In genomic region chr5:62592558-62592957, GRCh38 we compare ENCODE assay signal across 12 cellular contexts.
"Had no signal": no experiment of that assay in that cellular context is flagged by ENCODE, and none has a peak within 500 bp of the region (broad histone marks: within the 10 kb centered on the region; RNA-seq: fewer than 3 reads in every experiment).

No MANE protein-coding gene starts in this region.

- ATAC-seq: activated CD8-positive, alpha-beta T cell treated with anti-CD3 and anti-CD28 coated beads, Interleukin-2, amount 10 ng/mL, durations not matched to agents 7 days and 5 days; left lung; stimulated activated naive CD8-positive, alpha-beta T cell treated with anti-CD3 and anti-CD28 coated beads, Interleukin-15, amount 100 ng/mL, for 72 hours had no signal

- H3K27me3 Mint-ChIP-seq: stimulated activated naive CD8-positive, alpha-beta T cell treated with anti-CD3 and anti-CD28 coated beads, Interleukin-15, amount 100 ng/mL, for 72 hours had no signal

- H3K27ac Mint-ChIP-seq: activated CD8-positive, alpha-beta T cell treated with anti-CD3 and anti-CD28 coated beads, Interleukin-2, amount 10 ng/mL, durations not matched to agents 7 days and 5 days had no signal

- H3K4me1 Mint-ChIP-seq: stimulated activated naive CD8-positive, alpha-beta T cell treated with anti-CD3 and anti-CD28 coated beads, Interleukin-15, amount 100 ng/mL, for 72 hours had no signal

- DNase-seq: activated CD4-positive, alpha-beta T cell treated with anti-CD3 and anti-CD28 coated beads for 48 hours; activated CD8-positive, alpha-beta memory T cell treated with anti-CD3 and anti-CD28 coated beads, Interleukin-2, amount 50 U/mL, for 48 hours; activated CD8-positive, alpha-beta T cell treated with anti-CD3 and anti-CD28 coated beads, Interleukin-2, amount 10 ng/mL, durations not matched to agents 7 days and 5 days; activated naive CD4-positive, alpha-beta T cell; mesendoderm; ovary; stimulated activated CD4-positive, alpha-beta T cell treated with anti-CD3 and anti-CD28 coated beads, Interleukin-4, amount 100 ng/mL, for 1 hour; stimulated activated CD8-positive, alpha-beta memory T cell treated with anti-CD3 and anti-CD28 coated beads, Interleukin-4, amount 100 ng/mL, for 48 hours; stimulated activated naive CD8-positive, alpha-beta T cell treated with anti-CD3 and anti-CD28 coated beads, Interleukin-15, amount 100 ng/mL, for 72 hours; T1000; WERI-Rb-1 had no signal

- H3K36me3 ChIP-seq: ovary had no signal

- H3K4me3 Mint-ChIP-seq: activated CD8-positive, alpha-beta T cell treated with anti-CD3 and anti-CD28 coated beads, Interleukin-2, amount 10 ng/mL, durations not matched to agents 7 days and 5 days; stimulated activated naive CD8-positive, alpha-beta T cell treated with anti-CD3 and anti-CD28 coated beads, Interleukin-15, amount 100 ng/mL, for 72 hours had no signal

- H3K9me3 ChIP-seq: left lung, ovary had no signal

- H3K27ac ChIP-seq: ovary, WERI-Rb-1 had no signal

- H3K27me3 ChIP-seq: left lung, ovary had no signal

- H3K4me1 ChIP-seq: left lung had no signal

- H3K4me3 ChIP-seq: left lung, ovary had no signal

- H3K9me3 Mint-ChIP-seq: stimulated activated naive CD8-positive, alpha-beta T cell treated with anti-CD3 and anti-CD28 coated beads, Interleukin-15, amount 100 ng/mL, for 72 hours had no signal
